Comparison of ENCODE assay signal across 10 cellular contexts in the genomic region with DNA sequence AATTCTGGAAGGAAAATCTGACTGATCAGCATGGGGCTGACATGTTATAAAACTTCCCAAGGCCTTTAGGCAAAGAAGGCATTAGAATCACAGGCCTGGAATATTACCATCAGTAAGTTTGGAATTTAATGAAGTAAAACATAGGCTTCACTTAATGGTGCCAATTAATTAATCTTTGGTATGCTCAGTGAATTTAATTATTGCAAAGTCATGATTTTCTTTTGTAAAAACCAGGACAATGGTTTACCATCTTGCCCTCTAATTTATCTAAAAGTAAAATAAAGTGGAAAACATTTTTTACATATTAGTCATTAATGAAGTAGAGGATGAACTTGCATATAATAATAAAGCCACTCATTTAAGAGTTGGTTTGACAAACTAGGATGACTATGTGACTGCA.
"Had no signal": no experiment of that assay in that cellular context is flagged by ENCODE, and none has a peak within 500 bp of the region (broad histone marks: within the 10 kb centered on the region; RNA-seq: fewer than 3 reads in every experiment).

No MANE protein-coding gene starts in this region.

- H2AFZ ChIP-seq: GM23338 had no signal

- H3K4me2 ChIP-seq: GM23338 had no signal

- H3K4me3 ChIP-seq: GM23338, K562 had no signal

- ATAC-seq: GM23338, K562 had no signal

- FAIRE-seq: H1, H54, HTR-8/SVneo, K562 had no signal

- DNase-seq: H9, HCEC 1CT, HFFc6, Kasumi-1, KG1 had no signal
